In genomic region chr10:109281347-109281746, GRCh38 we compare ENCODE assay signal across 8 cellular contexts.
"Had no signal": no experiment of that assay in that cellular context is flagged by ENCODE, and none has a peak within 500 bp of the region (broad histone marks: within the 10 kb centered on the region; RNA-seq: fewer than 3 reads in every experiment).

No MANE protein-coding gene starts in this region.

- DNase-seq: GDM1, GF-D8 had no signal

- FAIRE-seq: G401.6, GM12878, GM12891, GM12892, GM18507, GM19239 had no signal

- H3K4me3 ChIP-seq: GM12878 had no signal

- ATAC-seq: GM12878 had no signal
